ENCODE assay signal across 8 cellular contexts in the genomic region with DNA sequence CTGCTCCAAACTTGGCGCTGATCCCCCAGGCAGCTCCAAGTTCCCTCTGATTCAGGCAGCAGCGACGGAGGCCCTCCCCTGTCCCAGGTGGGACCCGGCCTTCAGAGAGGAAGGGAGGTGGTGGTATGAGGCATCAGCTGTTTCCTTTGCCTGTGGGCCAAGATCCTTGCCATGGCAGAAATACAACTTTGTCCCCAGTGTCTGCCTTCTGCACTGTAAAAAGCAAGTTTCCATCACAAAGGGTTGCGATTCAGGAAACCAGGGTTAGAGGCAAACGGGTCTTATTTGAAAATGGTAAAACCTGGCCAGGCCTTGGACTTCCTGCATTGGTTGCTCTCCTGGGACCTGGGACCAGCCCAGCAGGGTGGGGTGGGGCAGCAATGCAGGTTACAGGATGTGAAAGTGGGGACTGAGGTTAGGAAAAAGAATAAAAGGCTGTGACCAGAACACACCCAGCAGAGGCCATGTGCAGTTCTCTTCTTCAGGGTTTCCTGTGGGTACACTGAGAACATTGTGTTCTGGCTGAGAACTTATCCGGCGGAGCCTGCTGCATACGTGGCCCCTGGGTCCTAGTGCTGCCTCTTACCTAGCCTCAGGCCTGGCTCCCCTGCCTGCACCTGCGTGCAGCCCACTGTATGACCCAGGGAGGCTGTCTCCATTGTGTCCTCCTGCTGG. TPM values are rescaled to one million over a fixed set of nuclear protein-coding genes. Genes with fewer than 3 reads are reported as not detected.
A peak's percentile ranks its signal among the peaks of the same experiment; 100 is the strongest.
DNase-seq lines count a peak whose midpoint lies in the region; ATAC-seq and TF ChIP-seq lines count a peak whose summit lies in the region.

No MANE protein-coding gene starts in this region.

- no peaks in the 10 kb centered on the region for H3K9me3 ChIP-seq in thymus (ENCODE audit: control insufficient read depth)

- peak overlapping the region; percentile 71 to 96 for H3K4me3 Mint-ChIP-seq in activated T-cell treated with anti-CD3 and anti-CD28 coated beads, Interleukin-2, amount 50 U/mL, for 72 hours

- H3K9me3 Mint-ChIP-seq in activated T-cell treated with anti-CD3 and anti-CD28 coated beads, Interleukin-2, amount 50 U/mL, for 72 hours: no peaks in the 10 kb centered on the region

- no peaks in the 10 kb centered on the region for H3K36me3 Mint-ChIP-seq in activated T-cell treated with anti-CD3 and anti-CD28 coated beads, Interleukin-2, amount 50 U/mL, for 72 hours (ENCODE audit: insufficient read depth in 2 of 2)

- no peaks in the 10 kb centered on the region for H3K27me3 ChIP-seq in thymus (ENCODE audit: control insufficient read depth, insufficient read depth)

- peaks cover 71% of the 10 kb centered on the region for H3K4me1 ChIP-seq in thymus (ENCODE audit: control insufficient read depth, insufficient read depth, low read length)

- no peaks in the 10 kb centered on the region for H3K36me3 ChIP-seq in thymus (ENCODE audit: control insufficient read depth, insufficient read depth)

- no peak for TF ChIP-seq CTCF in fibroblast of mammary gland (conservative IDR thresholded peaks at IDR 0.05; ENCODE audit: control insufficient read depth, insufficient read depth, low read depth, low read length)

- peak overlapping the region; percentile 74 for H3K27ac Mint-ChIP-seq in activated T-cell treated with anti-CD3 and anti-CD28 coated beads, Interleukin-2, amount 50 U/mL, for 72 hours

- WGBS in thymus: 1% methylated on average over 10 of the region's 10 CpGs

- peak overlapping the region; percentile 96 for H3K27ac ChIP-seq in thymus (ENCODE audit: low read depth)

- H3K4me3 ChIP-seq in fibroblast of mammary gland (ENCODE audit: control insufficient read depth, low read depth, low read length) (peak overlapping the region; percentile 18), thymus (ENCODE audit: low read length) (peak overlapping the region; percentile 41)

- H3K27me3 Mint-ChIP-seq in activated T-cell treated with anti-CD3 and anti-CD28 coated beads, Interleukin-2, amount 50 U/mL, for 72 hours (ENCODE audit: low read depth): no peaks in the 10 kb centered on the region

- DNase-seq in NCI-H69 (lab: John Stamatoyannopoulos, UW) (peak; percentile 69), fibroblast of mammary gland (ENCODE audit: low read depth) (peak; percentile 87), non-pigmented ciliary epithelial cell (ENCODE audit: low read depth) (peak; percentile 50), AG08396 (ENCODE audit: low spot score) (no peak)
- peak; percentile 76 for DNase-seq in activated T-cell treated with anti-CD3 and anti-CD28 coated beads, Interleukin-2, amount 50 U/mL, for 72 hours

- ATAC-seq in GM18517 (IDR thresholded peaks at IDR 0.05; ENCODE audit: unreplicated experiment): peak; percentile 75
- peak; percentile 86 for ATAC-seq in HG02642 (IDR thresholded peaks at IDR 0.05; ENCODE audit: poor library complexity, unreplicated experiment)
- ATAC-seq in activated T-cell treated with anti-CD3 and anti-CD28 coated beads, Interleukin-2, amount 50 U/mL, for 72 hours (replicated peaks in 1 of 2): peak; percentile 92 to 93

- peaks cover 93% of the 10 kb centered on the region for H3K4me1 Mint-ChIP-seq in activated T-cell treated with anti-CD3 and anti-CD28 coated beads, Interleukin-2, amount 50 U/mL, for 72 hours (ENCODE audit: low read depth)

RNA-seq across cellular contexts. Expression of a gene that starts 25.1 kb away (rescaled TPM):
- total RNA-seq in activated T-cell treated with anti-CD3 and anti-CD28 coated beads, Interleukin-2, amount 50 U/mL, for 72 hours: 1,000 to 10,000 TPM; 1,119 to 1,202 TPM
- 628 TPM for polyA plus RNA-seq in thymus

RNA-seq across cellular contexts. Expression of a gene that starts 32.5 kb away (rescaled TPM):
- total RNA-seq in activated T-cell treated with anti-CD3 and anti-CD28 coated beads, Interleukin-2, amount 50 U/mL, for 72 hours: 10 to 100 TPM; 81.2 to 84.3 TPM
- 29.7 TPM for polyA plus RNA-seq in thymus

RNA-seq across cellular contexts. Expression of a gene that starts 32.8 kb away (rescaled TPM):
- total RNA-seq in activated T-cell treated with anti-CD3 and anti-CD28 coated beads, Interleukin-2, amount 50 U/mL, for 72 hours: 100 to 1,000 TPM; 183 to 197 TPM
- polyA plus RNA-seq in thymus: 349 TPM
